Comparison of ENCODE assay signal across 8 cellular contexts in genomic region chr1:64956733-64957441, GRCh38. TPM values are rescaled to one million over a fixed set of nuclear protein-coding genes. Genes with fewer than 3 reads are reported as not detected.
DNase-seq lines count a peak whose midpoint lies in the region; ATAC-seq and TF ChIP-seq lines count a peak whose summit lies in the region.

No MANE protein-coding gene starts in this region.

- no peaks in the 10 kb centered on the region for H3K27me3 ChIP-seq in thymus (ENCODE audit: control insufficient read depth, insufficient read depth)
- no peaks in the 10 kb centered on the region for H3K27me3 ChIP-seq in SK-N-SH (ENCODE audit: insufficient read depth)
- no peaks in the 10 kb centered on the region for H3K27me3 ChIP-seq in ascending aorta

- WGBS in thymus, result 30% methylated on average over 3 of the region's 3 CpGs
- 92% methylated on average over 3 of the region's 3 CpGs for WGBS in SK-N-SH (ENCODE audit: low lambda C conversion rate)

- ATAC-seq in GM21515 (IDR thresholded peaks at IDR 0.05; ENCODE audit: unreplicated experiment) (peak; percentile 91), HG03571 (IDR thresholded peaks at IDR 0.05; ENCODE audit: unreplicated experiment) (peak; percentile 73)

- no peak for TF ChIP-seq RAD21 in SK-N-SH (IDR thresholded peaks at IDR 0.05; ENCODE audit: low read length)

- in situ Hi-C loops in GM13977 (cut with MboI; ENCODE audit: low pct_unique_long_range_greater_than_20kb, low sequenced_read_pairs, unreplicated experiment), result no loop called here

- H3F3A ChIP-seq in SK-N-SH (replicated peaks; ENCODE audit: insufficient read depth), result no peaks in the 10 kb centered on the region

- CTCF ChIA-PET in SK-N-SH (lab: Yijun Ruan, JAX), result no interaction called here

- H3K27ac ChIP-seq in thymus (ENCODE audit: low read depth) (peak overlapping the region; percentile 80), SK-N-SH (ENCODE audit: low read depth in 2 of 2, low read length in 1 of 2) (no peak overlapping the region), ascending aorta (no peak overlapping the region)

- intact Hi-C loops in ascending aorta (cut with DNase I), result no loop called here

- TF ChIP-seq CTCF in GM13977 (IDR thresholded peaks at IDR 0.05; ENCODE audit: extremely low read depth, insufficient read depth, missing control alignments), result no peak
- TF ChIP-seq CTCF in choroid plexus epithelial cell (conservative IDR thresholded peaks at IDR 0.05; ENCODE audit: low read depth, low read length), result no peak
- no peak for TF ChIP-seq CTCF in SK-N-SH (IDR thresholded peaks at IDR 0.05)
- no peak for TF ChIP-seq CTCF in ascending aorta (IDR thresholded peaks at IDR 0.05)

- no peak overlapping the region for H3K4me2 ChIP-seq in SK-N-SH

- H3K9me2 ChIP-seq in SK-N-SH, result no peaks in the 10 kb centered on the region

- peaks cover 98% of the 10 kb centered on the region for H3K79me2 ChIP-seq in SK-N-SH (ENCODE audit: insufficient read depth)

- H2AFZ ChIP-seq in SK-N-SH (ENCODE audit: low read depth), result no peak overlapping the region

- no peaks in the 10 kb centered on the region for H3K36me3 ChIP-seq in thymus (ENCODE audit: control insufficient read depth, insufficient read depth)
- peaks cover 0 to 4% of the 10 kb centered on the region in 2 experiments for H3K36me3 ChIP-seq in SK-N-SH (replicated peaks in 1 of 2; ENCODE audit: control insufficient read depth in 1 of 2, insufficient read depth in 2 of 2, low read length in 1 of 2)
- H3K36me3 ChIP-seq in ascending aorta, result no peaks in the 10 kb centered on the region

- H3K4me3 ChIP-seq in choroid plexus epithelial cell (ENCODE audit: low read depth, low read length) (no peak overlapping the region), thymus (ENCODE audit: low read length) (no peak overlapping the region), SK-N-SH (ENCODE audit: low read depth in 2 of 2, low read length in 1 of 2) (no peak overlapping the region), ascending aorta (no peak overlapping the region)

- no peak for TF ChIP-seq EP300 in SK-N-SH (IDR thresholded peaks at IDR 0.05; ENCODE audit: borderline replicate concordance in 1 of 2, low read depth in 1 of 2, low read length in 1 of 2)

- no peaks in the 10 kb centered on the region for H3K9me3 ChIP-seq in thymus (ENCODE audit: control insufficient read depth)
- no peaks in the 10 kb centered on the region for H3K9me3 ChIP-seq in SK-N-SH
- H3K9me3 ChIP-seq in ascending aorta, result no peaks in the 10 kb centered on the region

- DNase-seq in GM13977 (ENCODE audit: low spot score) (peak; percentile 76), choroid plexus epithelial cell (ENCODE audit: low read depth) (peak; percentile 20), NCI-H2196 (lab: John Stamatoyannopoulos, UW; ENCODE audit: unreplicated experiment) (no peak), SK-N-SH (no peak), ascending aorta (ENCODE audit: low spot score in 2 of 2) (no peak)

- no peak overlapping the region for H3K9ac ChIP-seq in SK-N-SH

- POLR2A ChIA-PET in SK-N-SH (lab: Yijun Ruan, JAX), result no interaction called here

- peaks cover 78% of the 10 kb centered on the region for H4K20me1 ChIP-seq in SK-N-SH (ENCODE audit: insufficient read depth)

- peaks cover 30% of the 10 kb centered on the region for H3K4me1 ChIP-seq in thymus (ENCODE audit: control insufficient read depth, insufficient read depth, low read length)
- peaks cover 9 to 19% of the 10 kb centered on the region in 2 experiments; a peak in 3 of 4 replicates for H3K4me1 ChIP-seq in SK-N-SH (ENCODE audit: control insufficient read depth in 1 of 2, insufficient read depth in 2 of 2, low read depth in 1 of 2, low read length in 1 of 2)
- H3K4me1 ChIP-seq in ascending aorta, result peaks cover 3 to 14% of the 10 kb centered on the region in 2 donors

TF ChIP-seq in SK-N-SH, 30 proteins besides CTCF, POLR2A, EP300 and RAD21 (continues in another document):
- no peak for TF ChIP-seq POLR2AphosphoS5 (IDR thresholded peaks at IDR 0.05; ENCODE audit: low read depth, low read length)
- no peak for TF ChIP-seq PBX3 (IDR thresholded peaks at IDR 0.05)
- TF ChIP-seq RCOR1 (IDR thresholded peaks at IDR 0.05; ENCODE audit: low read length), result no peak
- TF ChIP-seq JUND (IDR thresholded peaks at IDR 0.05), result no peak
- no peak for TF ChIP-seq RXRA (IDR thresholded peaks at IDR 0.05; ENCODE audit: borderline replicate concordance, low read depth)
- TF ChIP-seq USF1 (IDR thresholded peaks at IDR 0.05; ENCODE audit: borderline replicate concordance, low read depth), result no peak
- TF ChIP-seq FOSL2 (IDR thresholded peaks at IDR 0.05; ENCODE audit: borderline replicate concordance, low read depth), result no peak
- no peak for TF ChIP-seq USF2 (IDR thresholded peaks at IDR 0.05; ENCODE audit: borderline replicate concordance, low read depth, low read length)
- no peak for TF ChIP-seq NFIC (IDR thresholded peaks at IDR 0.05; ENCODE audit: borderline replicate concordance)
- no peak for TF ChIP-seq MEF2A (IDR thresholded peaks at IDR 0.05; ENCODE audit: borderline replicate concordance, low read depth)
- no peak for TF ChIP-seq NRF1 (IDR thresholded peaks at IDR 0.05; ENCODE audit: low read depth, low read length)
- no peak for TF ChIP-seq ELF1 (IDR thresholded peaks at IDR 0.05)
- TF ChIP-seq CHD2 (IDR thresholded peaks at IDR 0.05; ENCODE audit: low read length, partially characterized antibody), result no peak
- no peak for TF ChIP-seq REST (IDR thresholded peaks at IDR 0.05; ENCODE audit: low read depth, low read length)
- TF ChIP-seq MAX (IDR thresholded peaks at IDR 0.05; ENCODE audit: low read depth), result no peak
- TF ChIP-seq RFX5 (IDR thresholded peaks at IDR 0.05; ENCODE audit: low read length), result no peak

RNA-seq across cellular contexts. Expression of gene JAK1, which starts 9.5 kb away (rescaled TPM):
- polyA plus RNA-seq in thymus (101 TPM), SK-N-SH (2012; rRNA removed) (47.5 and 47.7 TPM in 2 replicates)
- 47.6 and 48.4 TPM in 2 replicates for polyA plus RNA-seq in SK-N-SH (2012; cell fraction: cytosol; rRNA removed)
- 48.8 and 63.4 TPM in 2 replicates for polyA plus RNA-seq in SK-N-SH (2012; cell fraction: nucleus; rRNA removed)
- total RNA-seq in ascending aorta, result 53.5 TPM

Comparison
In these comparisons a context has a peak if more than half of its experiments do, and no peak if none do; other contexts are left out.
1. DNase-seq: peak in GM13977 (single experiment) and choroid plexus epithelial cell (single experiment); none in NCI-H2196 (single experiment), SK-N-SH (single experiment) and ascending aorta (0 of 2).